1 cellular context compared by ENCODE assay signal in the genomic region with DNA sequence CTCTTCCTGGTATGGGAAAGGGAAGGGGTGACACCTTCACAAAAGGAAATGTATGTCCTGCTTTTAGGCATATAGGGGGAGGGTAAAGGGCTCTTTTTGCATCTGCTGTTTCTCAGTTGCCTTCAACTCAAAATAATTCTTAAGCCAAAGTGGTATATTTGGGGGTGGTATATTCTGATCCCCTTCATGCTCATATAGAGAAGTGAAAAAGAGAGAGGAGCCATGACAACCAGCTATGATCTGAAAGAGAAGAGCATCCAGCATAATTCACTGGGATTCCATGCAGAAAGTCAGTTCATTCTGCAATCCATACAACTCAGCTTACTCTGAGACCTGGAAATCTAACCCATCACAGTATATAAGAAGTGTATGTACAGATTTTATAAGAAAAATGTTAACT.
TF ChIP-seq lines count a peak whose summit lies in the region.

No MANE protein-coding gene starts in this region.

TF ChIP-seq in WTC11, 78 proteins besides CTCF, POLR2A, EP300 and RAD21 (continued from another document):
- TF ChIP-seq HMGXB4 (CRISPR knock-in tag; IDR thresholded peaks at IDR 0.05): no peak
- TF ChIP-seq ZMAT4 (CRISPR knock-in tag; IDR thresholded peaks at IDR 0.05): no peak
- no peak for TF ChIP-seq NFATC4 (CRISPR knock-in tag; IDR thresholded peaks at IDR 0.05)
- no peak for TF ChIP-seq E2F5 (CRISPR knock-in tag; IDR thresholded peaks at IDR 0.05)
- TF ChIP-seq ZNF281 (CRISPR knock-in tag; IDR thresholded peaks at IDR 0.05): no peak
- TF ChIP-seq, protein P1, sequence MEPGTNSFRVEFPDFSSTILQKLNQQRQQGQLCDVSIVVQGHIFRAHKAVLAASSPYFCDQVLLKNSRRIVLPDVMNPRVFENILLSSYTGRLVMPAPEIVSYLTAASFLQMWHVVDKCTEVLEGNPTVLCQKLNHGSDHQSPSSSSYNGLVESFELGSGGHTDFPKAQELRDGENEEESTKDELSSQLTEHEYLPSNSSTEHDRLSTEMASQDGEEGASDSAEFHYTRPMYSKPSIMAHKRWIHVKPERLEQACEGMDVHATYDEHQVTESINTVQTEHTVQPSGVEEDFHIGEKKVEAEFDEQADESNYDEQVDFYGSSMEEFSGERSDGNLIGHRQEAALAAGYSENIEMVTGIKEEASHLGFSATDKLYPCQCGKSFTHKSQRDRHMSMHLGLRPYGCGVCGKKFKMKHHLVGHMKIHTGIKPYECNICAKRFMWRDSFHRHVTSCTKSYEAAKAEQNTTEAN (CRISPR knock-in tag; IDR thresholded peaks at IDR 0.05): no peak
- TF ChIP-seq SOX15 (CRISPR knock-in tag; IDR thresholded peaks at IDR 0.05): no peak
- TF ChIP-seq ZNF671 (CRISPR knock-in tag; IDR thresholded peaks at IDR 0.05): no peak
- TF ChIP-seq, protein P2, sequence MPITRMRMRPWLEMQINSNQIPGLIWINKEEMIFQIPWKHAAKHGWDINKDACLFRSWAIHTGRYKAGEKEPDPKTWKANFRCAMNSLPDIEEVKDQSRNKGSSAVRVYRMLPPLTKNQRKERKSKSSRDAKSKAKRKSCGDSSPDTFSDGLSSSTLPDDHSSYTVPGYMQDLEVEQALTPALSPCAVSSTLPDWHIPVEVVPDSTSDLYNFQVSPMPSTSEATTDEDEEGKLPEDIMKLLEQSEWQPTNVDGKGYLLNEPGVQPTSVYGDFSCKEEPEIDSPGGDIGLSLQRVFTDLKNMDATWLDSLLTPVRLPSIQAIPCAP (CRISPR knock-in tag; IDR thresholded peaks at IDR 0.05): no peak
- no peak for TF ChIP-seq GABPB1 (CRISPR knock-in tag; IDR thresholded peaks at IDR 0.05)
- TF ChIP-seq ZSCAN18 (CRISPR knock-in tag; IDR thresholded peaks at IDR 0.05): no peak
- no peak for TF ChIP-seq ZBTB21 (CRISPR knock-in tag; IDR thresholded peaks at IDR 0.05; ENCODE audit: borderline replicate concordance)
- TF ChIP-seq MYBL2 (CRISPR knock-in tag; IDR thresholded peaks at IDR 0.05): no peak
- TF ChIP-seq, protein P3, sequence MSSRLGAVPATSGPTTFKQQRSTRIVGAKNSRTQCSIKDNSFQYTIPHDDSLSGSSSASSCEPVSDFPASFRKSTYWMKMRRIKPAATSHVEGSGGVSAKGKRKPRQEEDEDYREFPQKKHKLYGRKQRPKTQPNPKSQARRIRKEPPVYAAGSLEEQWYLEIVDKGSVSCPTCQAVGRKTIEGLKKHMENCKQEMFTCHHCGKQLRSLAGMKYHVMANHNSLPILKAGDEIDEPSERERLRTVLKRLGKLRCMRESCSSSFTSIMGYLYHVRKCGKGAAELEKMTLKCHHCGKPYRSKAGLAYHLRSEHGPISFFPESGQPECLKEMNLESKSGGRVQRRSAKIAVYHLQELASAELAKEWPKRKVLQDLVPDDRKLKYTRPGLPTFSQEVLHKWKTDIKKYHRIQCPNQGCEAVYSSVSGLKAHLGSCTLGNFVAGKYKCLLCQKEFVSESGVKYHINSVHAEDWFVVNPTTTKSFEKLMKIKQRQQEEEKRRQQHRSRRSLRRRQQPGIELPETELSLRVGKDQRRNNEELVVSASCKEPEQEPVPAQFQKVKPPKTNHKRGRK (CRISPR knock-in tag; IDR thresholded peaks at IDR 0.05; ENCODE audit: borderline replicate concordance): no peak
TF ChIP-seq in WTC11: peak in this region for 0.
